ENCODE assay signal across 1 cellular context in the genomic region with DNA sequence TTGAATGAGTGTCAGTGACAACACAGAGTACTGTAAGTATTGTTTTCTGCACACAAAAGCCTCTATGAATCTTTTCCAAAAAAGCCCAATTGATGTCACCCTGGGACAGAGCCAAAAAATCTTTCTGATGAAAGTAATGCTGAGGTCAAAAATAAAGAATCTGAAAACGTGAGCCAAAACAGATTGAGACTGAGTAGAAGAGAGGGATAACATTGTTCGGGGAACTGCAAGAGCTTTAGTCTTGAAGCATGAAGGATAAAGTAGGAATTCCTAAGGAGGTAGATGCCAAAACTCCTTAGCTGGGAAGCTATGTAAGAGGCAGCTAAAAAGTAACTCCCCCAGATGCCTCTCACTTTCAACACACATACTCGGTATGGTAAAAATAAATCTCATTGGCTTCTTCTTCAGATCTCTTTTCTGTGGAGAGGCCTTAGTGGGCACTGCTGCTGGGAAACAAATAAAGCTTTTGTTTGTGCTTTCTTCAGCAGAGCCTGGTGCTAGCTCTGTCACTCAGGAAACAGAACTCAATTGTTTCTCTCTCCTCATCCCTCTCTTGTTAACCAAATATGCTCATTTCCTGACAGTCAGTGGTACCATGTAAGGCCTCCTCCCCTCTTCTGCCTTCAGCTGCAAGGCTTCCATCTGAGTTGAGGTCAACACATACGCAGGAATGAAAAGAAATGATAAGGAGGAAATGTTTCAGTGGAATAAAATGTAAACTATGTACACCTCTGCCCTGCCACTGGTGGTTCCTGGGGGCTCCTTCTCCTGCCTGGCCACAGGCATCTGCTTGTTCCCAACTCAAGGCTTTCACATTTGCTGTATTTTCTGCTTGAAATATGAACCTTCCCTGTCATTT.
TF ChIP-seq lines count a peak whose summit lies in the region.

No MANE protein-coding gene starts in this region.

TF ChIP-seq in GM12878, 131 proteins besides CTCF, POLR2A, EP300 and RAD21 (continued from another document):
- TF ChIP-seq, protein P1, sequence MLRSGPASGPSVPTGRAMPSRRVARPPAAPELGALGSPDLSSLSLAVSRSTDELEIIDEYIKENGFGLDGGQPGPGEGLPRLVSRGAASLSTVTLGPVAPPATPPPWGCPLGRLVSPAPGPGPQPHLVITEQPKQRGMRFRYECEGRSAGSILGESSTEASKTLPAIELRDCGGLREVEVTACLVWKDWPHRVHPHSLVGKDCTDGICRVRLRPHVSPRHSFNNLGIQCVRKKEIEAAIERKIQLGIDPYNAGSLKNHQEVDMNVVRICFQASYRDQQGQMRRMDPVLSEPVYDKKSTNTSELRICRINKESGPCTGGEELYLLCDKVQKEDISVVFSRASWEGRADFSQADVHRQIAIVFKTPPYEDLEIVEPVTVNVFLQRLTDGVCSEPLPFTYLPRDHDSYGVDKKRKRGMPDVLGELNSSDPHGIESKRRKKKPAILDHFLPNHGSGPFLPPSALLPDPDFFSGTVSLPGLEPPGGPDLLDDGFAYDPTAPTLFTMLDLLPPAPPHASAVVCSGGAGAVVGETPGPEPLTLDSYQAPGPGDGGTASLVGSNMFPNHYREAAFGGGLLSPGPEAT (IDR thresholded peaks at IDR 0.05; ENCODE audit: low read depth) = no peak
- TF ChIP-seq YBX1 (IDR thresholded peaks at IDR 0.05) = no peak
- TF ChIP-seq RUNX3 (IDR thresholded peaks at IDR 0.05; ENCODE audit: low read length) = peak; percentile 30; the same call in 1 of the 2 replicates
- TF ChIP-seq EED (IDR thresholded peaks at IDR 0.05; ENCODE audit: low read depth) = 0 out of 2 replicates have a peak, but pooled peaks have one; percentile 21
- peak; percentile 24 to 79; a peak in 2 of 4 replicates for TF ChIP-seq SRF (IDR thresholded peaks at IDR 0.05; ENCODE audit: low read depth in 2 of 2, low read length in 2 of 2)
- TF ChIP-seq PML (IDR thresholded peaks at IDR 0.05; ENCODE audit: low read length) = no peak
- TF ChIP-seq, protein P2, sequence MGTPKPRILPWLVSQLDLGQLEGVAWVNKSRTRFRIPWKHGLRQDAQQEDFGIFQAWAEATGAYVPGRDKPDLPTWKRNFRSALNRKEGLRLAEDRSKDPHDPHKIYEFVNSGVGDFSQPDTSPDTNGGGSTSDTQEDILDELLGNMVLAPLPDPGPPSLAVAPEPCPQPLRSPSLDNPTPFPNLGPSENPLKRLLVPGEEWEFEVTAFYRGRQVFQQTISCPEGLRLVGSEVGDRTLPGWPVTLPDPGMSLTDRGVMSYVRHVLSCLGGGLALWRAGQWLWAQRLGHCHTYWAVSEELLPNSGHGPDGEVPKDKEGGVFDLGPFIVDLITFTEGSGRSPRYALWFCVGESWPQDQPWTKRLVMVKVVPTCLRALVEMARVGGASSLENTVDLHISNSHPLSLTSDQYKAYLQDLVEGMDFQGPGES (IDR thresholded peaks at IDR 0.05) = no peak
- TF ChIP-seq ZBTB40 (IDR thresholded peaks at IDR 0.05; ENCODE audit: borderline replicate concordance) = peak; percentile 82
- peak; percentile 77; the same call in 1 of the 2 replicates for TF ChIP-seq PKNOX1 (IDR thresholded peaks at IDR 0.05)
- TF ChIP-seq, protein P3, sequence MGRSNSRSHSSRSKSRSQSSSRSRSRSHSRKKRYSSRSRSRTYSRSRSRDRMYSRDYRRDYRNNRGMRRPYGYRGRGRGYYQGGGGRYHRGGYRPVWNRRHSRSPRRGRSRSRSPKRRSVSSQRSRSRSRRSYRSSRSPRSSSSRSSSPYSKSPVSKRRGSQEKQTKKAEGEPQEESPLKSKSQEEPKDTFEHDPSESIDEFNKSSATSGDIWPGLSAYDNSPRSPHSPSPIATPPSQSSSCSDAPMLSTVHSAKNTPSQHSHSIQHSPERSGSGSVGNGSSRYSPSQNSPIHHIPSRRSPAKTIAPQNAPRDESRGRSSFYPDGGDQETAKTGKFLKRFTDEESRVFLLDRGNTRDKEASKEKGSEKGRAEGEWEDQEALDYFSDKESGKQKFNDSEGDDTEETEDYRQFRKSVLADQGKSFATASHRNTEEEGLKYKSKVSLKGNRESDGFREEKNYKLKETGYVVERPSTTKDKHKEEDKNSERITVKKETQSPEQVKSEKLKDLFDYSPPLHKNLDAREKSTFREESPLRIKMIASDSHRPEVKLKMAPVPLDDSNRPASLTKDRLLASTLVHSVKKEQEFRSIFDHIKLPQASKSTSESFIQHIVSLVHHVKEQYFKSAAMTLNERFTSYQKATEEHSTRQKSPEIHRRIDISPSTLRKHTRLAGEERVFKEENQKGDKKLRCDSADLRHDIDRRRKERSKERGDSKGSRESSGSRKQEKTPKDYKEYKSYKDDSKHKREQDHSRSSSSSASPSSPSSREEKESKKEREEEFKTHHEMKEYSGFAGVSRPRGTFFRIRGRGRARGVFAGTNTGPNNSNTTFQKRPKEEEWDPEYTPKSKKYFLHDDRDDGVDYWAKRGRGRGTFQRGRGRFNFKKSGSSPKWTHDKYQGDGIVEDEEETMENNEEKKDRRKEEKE (IDR thresholded peaks at IDR 0.05) = no peak
- TF ChIP-seq POLR2AphosphoS2 (IDR thresholded peaks at IDR 0.05; ENCODE audit: low read depth, low read length) = no peak
